9 cellular contexts compared by ENCODE assay signal in genomic region chr2:72893594-72894319, GRCh38. TPM values are rescaled to one million over a fixed set of nuclear protein-coding genes. Genes with fewer than 3 reads are reported as not detected.
A peak's percentile ranks its signal among the peaks of the same experiment; 100 is the strongest.
DNase-seq lines count a peak whose midpoint lies in the region; ATAC-seq, FAIRE-seq and TF ChIP-seq lines count a peak whose summit lies in the region.
"Had no signal": no experiment of that assay in that cellular context is flagged by ENCODE, and none has a peak within 500 bp of the region (broad histone marks: within the 10 kb centered on the region; RNA-seq: fewer than 3 reads in every experiment).

No MANE protein-coding gene starts in this region.

- H3K36me3 Mint-ChIP-seq in astrocyte (ENCODE audit: low read depth, unreplicated experiment): peaks cover 19% of the 10 kb centered on the region

- DNase-seq in Daoy (ENCODE audit: low read depth) (peak; percentile 72), OCI-M1 (lab: John Stamatoyannopoulos, UW) (peak; percentile 55), astrocyte (ENCODE audit: low read depth) (peak; percentile 33), iris pigment epithelial cell (ENCODE audit: low read depth) (peak; percentile 76)
- peak; percentile 53 to 59 for DNase-seq in stimulated activated naive CD8-positive, alpha-beta T cell treated with anti-CD3 and anti-CD28 coated beads, Interleukin-15, amount 100 ng/mL, for 72 hours

- H3K4me2 ChIP-seq in astrocyte (ENCODE audit: low read length): no peak overlapping the region

- H3K79me2 ChIP-seq in astrocyte (ENCODE audit: insufficient read depth, low read length): no peaks in the 10 kb centered on the region

- H3K27me3 Mint-ChIP-seq in astrocyte (ENCODE audit: low read depth, unreplicated experiment): peaks cover 38% of the 10 kb centered on the region
- H3K27me3 Mint-ChIP-seq in stimulated activated naive CD8-positive, alpha-beta T cell treated with anti-CD3 and anti-CD28 coated beads, Interleukin-15, amount 100 ng/mL, for 72 hours: peaks cover 90% of the 10 kb centered on the region

- H3K4me3 Mint-ChIP-seq in astrocyte (ENCODE audit: unreplicated experiment): no peak overlapping the region
- H3K4me3 Mint-ChIP-seq in stimulated activated naive CD8-positive, alpha-beta T cell treated with anti-CD3 and anti-CD28 coated beads, Interleukin-15, amount 100 ng/mL, for 72 hours: no peak overlapping the region
- H3K4me3 Mint-ChIP-seq: activated naive CD8-positive, alpha-beta T cell had no signal

- peaks cover 6% of the 10 kb centered on the region for H4K20me1 ChIP-seq in astrocyte (ENCODE audit: insufficient read depth, low read length)

- ATAC-seq in GM19395 (IDR thresholded peaks at IDR 0.05; ENCODE audit: unreplicated experiment): peak; percentile 74
- ATAC-seq in HG03342 (IDR thresholded peaks at IDR 0.05; ENCODE audit: unreplicated experiment): peak; percentile 68
- ATAC-seq in stimulated activated naive CD8-positive, alpha-beta T cell treated with anti-CD3 and anti-CD28 coated beads, Interleukin-15, amount 100 ng/mL, for 72 hours: peak; percentile 71
- ATAC-seq in HG03457 (IDR thresholded peaks at IDR 0.05; ENCODE audit: unreplicated experiment): no peak

- FAIRE-seq in astrocyte (lab: Jason Lieb, UNC): peak; percentile 52

- H3K9me3 Mint-ChIP-seq in astrocyte (ENCODE audit: unreplicated experiment): no peaks in the 10 kb centered on the region
- H3K9me3 Mint-ChIP-seq in stimulated activated naive CD8-positive, alpha-beta T cell treated with anti-CD3 and anti-CD28 coated beads, Interleukin-15, amount 100 ng/mL, for 72 hours: no peaks in the 10 kb centered on the region

- H3K36me3 ChIP-seq in astrocyte (ENCODE audit: insufficient read depth, low read length): no peaks in the 10 kb centered on the region

- peak overlapping the region; percentile 28 for H2AFZ ChIP-seq in astrocyte (ENCODE audit: low read depth, low read length)

- H3K9ac ChIP-seq in astrocyte (ENCODE audit: low read length): no peak overlapping the region

- no peaks in the 10 kb centered on the region for H3K9me3 ChIP-seq in astrocyte (ENCODE audit: insufficient read depth, low read depth, low read length)

- TF ChIP-seq CTCF in astrocyte (IDR thresholded peaks at IDR 0.05; ENCODE audit: insufficient read depth, low read depth, low read length): peak; percentile 74

- peaks cover 19% of the 10 kb centered on the region for H3K27me3 ChIP-seq in astrocyte (ENCODE audit: insufficient read depth, low read length)

- no peak overlapping the region for H3K27ac ChIP-seq in astrocyte (ENCODE audit: low read depth, low read length)

- peaks cover 7% of the 10 kb centered on the region for H3K4me1 ChIP-seq in astrocyte (ENCODE audit: insufficient read depth, low read length)

- H3K4me3 ChIP-seq in astrocyte (ENCODE audit: insufficient read depth, low read depth, low read length): no peak overlapping the region

- peaks cover 12% of the 10 kb centered on the region for H3K4me1 Mint-ChIP-seq in astrocyte (ENCODE audit: low read depth, unreplicated experiment)
- H3K4me1 Mint-ChIP-seq in stimulated activated naive CD8-positive, alpha-beta T cell treated with anti-CD3 and anti-CD28 coated beads, Interleukin-15, amount 100 ng/mL, for 72 hours: peaks cover 10% of the 10 kb centered on the region

- no peak overlapping the region for H3K27ac Mint-ChIP-seq in astrocyte (ENCODE audit: unreplicated experiment)
- H3K27ac Mint-ChIP-seq in stimulated activated naive CD8-positive, alpha-beta T cell treated with anti-CD3 and anti-CD28 coated beads, Interleukin-15, amount 100 ng/mL, for 72 hours: peak overlapping the region in 1 of 2 donors; percentile 56
- H3K27ac Mint-ChIP-seq: activated naive CD8-positive, alpha-beta T cell had no signal

RNA-seq across cellular contexts. Expression of gene SPR, which starts 6.5 kb away (rescaled TPM):
- total RNA-seq in Daoy (2014; rRNA removed; shearing (Covaris generic)): 33.7 and 39.1 TPM in 2 replicates
- 23.6 TPM in 2 replicates for total RNA-seq in astrocyte

RNA-seq across cellular contexts. Expression of gene EMX1, which starts 23.6 kb away (rescaled TPM):
- 0.06 and 0.29 TPM in 2 replicates for total RNA-seq in Daoy (2014; rRNA removed; shearing (Covaris generic))
- 0.48 TPM in 1 of 2 replicates, not detected in the other for total RNA-seq in astrocyte
